Comparison of ENCODE assay signal across 9 cellular contexts in genomic region chr18:69401475-69402218, GRCh38. TPM values are rescaled to one million over a fixed set of nuclear protein-coding genes. Genes with fewer than 3 reads are reported as not detected.
DNase-seq lines count a peak whose midpoint lies in the region; ATAC-seq and TF ChIP-seq lines count a peak whose summit lies in the region.
"Had no signal": no experiment of that assay in that cellular context is flagged by ENCODE, and none has a peak within 500 bp of the region (broad histone marks: within the 10 kb centered on the region; RNA-seq: fewer than 3 reads in every experiment).

No MANE protein-coding gene starts in this region.

- H3K27me3 ChIP-seq in esophagus squamous epithelium (peaks cover 0 to 62% (median 7%) of the 10 kb centered on the region in 4 donors), neuron (ENCODE audit: insufficient read depth, low read length) (no peaks in the 10 kb centered on the region)

- DNase-seq in GM10266 (ENCODE audit: extremely low spot score), result peak; percentile 33
- peak; percentile 54 for DNase-seq in NCI-H69 (lab: John Stamatoyannopoulos, UW)
- no peak for DNase-seq in esophagus squamous epithelium (lab: John Stamatoyannopoulos, UW)
- DNase-seq in OCI-M1 (lab: John Stamatoyannopoulos, UW), result no peak
- no peak for DNase-seq in T-helper 9 cell
- DNase-seq in RKO (ENCODE audit: low spot score), result no peak

- H3K36me3 ChIP-seq in esophagus squamous epithelium (no peaks in the 10 kb centered on the region), neuron (ENCODE audit: insufficient read depth, low read length) (no peaks in the 10 kb centered on the region)

- no peak for TF ChIP-seq POLR2A in esophagus squamous epithelium (IDR thresholded peaks at IDR 0.05)

- TF ChIP-seq CTCF in GM10266 (IDR thresholded peaks at IDR 0.05; ENCODE audit: control insufficient read depth, insufficient read depth, low read depth, missing control alignments) (no peak), esophagus squamous epithelium (IDR thresholded peaks at IDR 0.05) (no peak)

- 13 to 24% methylated on average over 10 to 24 of the region's 62 CpGs for WGBS in esophagus squamous epithelium, 2 donors

- H2AFZ ChIP-seq in neuron (ENCODE audit: low read depth, low read length), result peak overlapping the region; percentile 65

- peak overlapping the region in 3 of 4 donors; percentile 25 to 73 (median 42) for H3K27ac ChIP-seq in esophagus squamous epithelium
- H3K27ac ChIP-seq: epithelial cell of prostate had no signal

- intact Hi-C loops in esophagus squamous epithelium (cut with DNase I), result no loop called here

- no peak for ATAC-seq in HG03521 (IDR thresholded peaks at IDR 0.05; ENCODE audit: unreplicated experiment)

- H3K9me3 ChIP-seq in esophagus squamous epithelium, result no peaks in the 10 kb centered on the region
- H3K9me3 ChIP-seq in neuron (ENCODE audit: low read length), result peaks cover 2% of the 10 kb centered on the region

- H3K4me1 ChIP-seq in esophagus squamous epithelium (peaks cover 0 to 26% (median 0%) of the 10 kb centered on the region in 3 donors), neuron (ENCODE audit: insufficient read depth, low read length) (peaks cover 10% of the 10 kb centered on the region)

- H3K4me3 ChIP-seq in esophagus squamous epithelium (peak overlapping the region; percentile 22 to 63 (median 50)), neuron (ENCODE audit: low read length) (peak overlapping the region; percentile 58)

RNA-seq across cellular contexts. Expression of gene DOK6, which starts 1.0 kb away (rescaled TPM):
- under 1 TPM in 2 of 4 donors, not detected in 2; 0.57 to 0.88 TPM for total RNA-seq in esophagus squamous epithelium

Comparison
In these comparisons a context has a peak if more than half of its experiments do, and no peak if none do; other contexts are left out.
1. DNase-seq: peak in GM10266 (single experiment) and NCI-H69 (single experiment); none in esophagus squamous epithelium (single experiment), OCI-M1 (single experiment), T-helper 9 cell (single experiment) and RKO (single experiment).